ENCODE assay signal across 14 cellular contexts in the genomic region with DNA sequence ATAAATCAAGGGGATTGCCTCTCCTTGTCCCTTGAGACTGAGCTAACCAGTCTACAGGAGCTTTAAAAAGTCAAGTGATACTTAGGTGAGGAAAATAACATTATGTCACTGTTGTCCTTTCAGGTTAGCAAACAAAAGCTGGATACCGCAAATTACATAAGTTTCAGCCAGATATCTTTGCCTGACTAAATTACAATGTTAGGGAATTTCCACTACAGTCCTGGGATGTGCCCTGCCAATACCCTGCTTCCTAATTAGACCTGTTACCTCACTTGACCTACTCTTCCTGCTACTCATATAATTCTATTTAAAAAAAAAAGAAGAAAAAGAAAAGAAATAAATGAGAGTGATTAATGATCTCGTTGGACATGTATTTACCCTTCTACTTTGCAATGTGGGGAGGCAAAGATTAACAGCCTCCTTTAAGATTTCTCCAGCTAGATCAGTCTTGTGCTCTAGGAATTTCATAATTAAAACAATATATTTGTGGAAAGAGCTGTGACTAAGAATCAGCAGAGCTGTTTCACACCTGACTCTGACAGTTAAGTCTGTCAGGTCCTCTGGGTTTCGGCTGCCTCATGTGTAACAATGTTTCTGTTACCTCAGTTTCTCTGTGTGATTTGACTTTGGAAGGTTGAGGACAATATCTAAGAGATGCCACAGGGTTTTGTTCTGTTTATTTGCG.
A peak's percentile ranks its signal among the peaks of the same experiment; 100 is the strongest.
DNase-seq lines count a peak whose midpoint lies in the region; ATAC-seq and TF ChIP-seq lines count a peak whose summit lies in the region.
"Had no signal": no experiment of that assay in that cellular context is flagged by ENCODE, and none has a peak within 500 bp of the region (broad histone marks: within the 10 kb centered on the region; RNA-seq: fewer than 3 reads in every experiment).

No MANE protein-coding gene starts in this region.

- no peak overlapping the region for H3K4me3 ChIP-seq in esophagus muscularis mucosa
- H3K4me3 ChIP-seq in gastrocnemius medialis, result no peak overlapping the region
- H3K4me3 ChIP-seq: esophagus squamous epithelium, tibial artery had no signal

- intact Hi-C loops in esophagus muscularis mucosa (cut with DNase I), result no loop called here
- intact Hi-C loops in gastrocnemius medialis (cut with DNase I; ENCODE audit: low total_unique reads), result no loop called here

- WGBS in esophagus muscularis mucosa, result 53% methylated on average over 4 of the region's 4 CpGs

- H3K27ac ChIP-seq in esophagus muscularis mucosa (replicated peaks in 1 of 4), result peak overlapping the region; percentile 14 to 47 (median 37)
- peak overlapping the region in 3 of 4 donors; percentile 8 to 40 (median 23) for H3K27ac ChIP-seq in gastrocnemius medialis
- H3K27ac ChIP-seq: brain microvascular endothelial cell, esophagus squamous epithelium, tibial artery had no signal

- DNase-seq in NCI-H2107 treated with DMSO at 0.1 percent for 48 hours (lab: John Stamatoyannopoulos, UW; ENCODE audit: unreplicated experiment) (peak; percentile 50), NCI-H2107 (lab: John Stamatoyannopoulos, UW) (no peak), NCI-H774 (lab: John Stamatoyannopoulos, UW) (peak; percentile 42), esophagus muscularis mucosa (ENCODE audit: extremely low spot score) (no peak), gastrocnemius medialis (no peak)
- no peak for DNase-seq in stimulated activated CD4-positive, alpha-beta T cell treated with anti-CD3 and anti-CD28 coated beads, Interleukin-1b, Interleukin-23, amount 100 ng/mL, for 48 hours
- DNase-seq: activated CD4-positive, alpha-beta T cell treated with anti-CD3 and anti-CD28 coated beads, Interleukin-2, amount 50 U/mL, for 1 hour; brain microvascular endothelial cell; esophagus squamous epithelium; GOT3; NCI-H146; tibial artery had no signal

- H3K27me3 ChIP-seq in esophagus muscularis mucosa (no peaks in the 10 kb centered on the region), gastrocnemius medialis (no peaks in the 10 kb centered on the region)
- H3K27me3 ChIP-seq: brain microvascular endothelial cell, esophagus squamous epithelium, tibial artery had no signal

- ATAC-seq in gastrocnemius medialis (peak; percentile 8 to 63), HG03469 (IDR thresholded peaks at IDR 0.05; ENCODE audit: unreplicated experiment) (no peak), HG02884 (IDR thresholded peaks at IDR 0.05; ENCODE audit: unreplicated experiment) (no peak)

- peaks cover 7 to 32% (median 23%) of the 10 kb centered on the region in 4 donors for H3K4me1 ChIP-seq in esophagus muscularis mucosa
- peaks cover 0 to 4% of the 10 kb centered on the region in 2 donors for H3K4me1 ChIP-seq in gastrocnemius medialis

- no peak for TF ChIP-seq CTCF in esophagus muscularis mucosa (IDR thresholded peaks at IDR 0.05)
- no peak for TF ChIP-seq CTCF in gastrocnemius medialis (IDR thresholded peaks at IDR 0.05 in 4 of 5, conservative IDR thresholded peaks at IDR 0.05 in 1 of 5)

- H3K36me3 ChIP-seq in esophagus muscularis mucosa (no peaks in the 10 kb centered on the region), gastrocnemius medialis (no peaks in the 10 kb centered on the region)
- H3K36me3 ChIP-seq: brain microvascular endothelial cell, esophagus squamous epithelium, tibial artery had no signal

- in situ Hi-C loops in gastrocnemius medialis (cut with MboI; ENCODE audit: low sequenced_read_pairs in 4 of 4), result no loop called here

- TF ChIP-seq POLR2A in esophagus muscularis mucosa (IDR thresholded peaks at IDR 0.05; ENCODE audit: low read depth) (no peak), gastrocnemius medialis (IDR thresholded peaks at IDR 0.05) (no peak)

- TF ChIP-seq EP300 in esophagus muscularis mucosa (IDR thresholded peaks at IDR 0.05), result no peak

- H3K9me3 ChIP-seq in esophagus muscularis mucosa (no peaks in the 10 kb centered on the region), gastrocnemius medialis (no peaks in the 10 kb centered on the region)
- H3K9me3 ChIP-seq: esophagus squamous epithelium, tibial artery had no signal

Comparison
In these comparisons a context has a peak if more than half of its experiments do, and no peak if none do; other contexts are left out.
1. DNase-seq: peak in NCI-H2107 treated with DMSO at 0.1 percent for 48 hours (single experiment) and NCI-H774 (single experiment); none in NCI-H2107 (single experiment), esophagus muscularis mucosa (single experiment), gastrocnemius medialis (0 of 2) and stimulated activated CD4-positive, alpha-beta T cell treated with anti-CD3 and anti-CD28 coated beads, Interleukin-1b, Interleukin-23, amount 100 ng/mL, for 48 hours (single experiment).
2. ATAC-seq: peak in gastrocnemius medialis (2 of 2); none in HG03469 (single experiment) and HG02884 (single experiment).